26 cellular contexts compared by ENCODE assay signal in the genomic region with DNA sequence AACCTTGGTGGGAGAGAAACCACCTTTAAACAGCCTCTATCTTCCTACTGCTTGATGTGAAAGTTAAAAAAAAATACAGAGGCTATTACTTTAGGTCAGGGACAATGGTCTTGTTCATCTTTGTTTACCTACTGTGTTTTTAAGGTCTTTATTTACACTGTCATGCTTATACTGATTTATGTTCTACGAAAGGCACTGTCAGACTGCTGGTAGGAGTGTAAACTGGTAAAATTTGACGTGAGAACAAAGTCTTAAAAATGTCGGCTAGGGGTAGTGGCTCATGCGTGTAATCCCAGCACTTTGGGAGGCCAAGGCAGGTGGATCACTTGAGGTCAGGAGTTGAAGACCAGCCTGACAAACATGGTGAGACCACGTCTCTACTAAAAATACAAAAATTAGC.
"Had no signal": no experiment of that assay in that cellular context is flagged by ENCODE, and none has a peak within 500 bp of the region (broad histone marks: within the 10 kb centered on the region; RNA-seq: fewer than 3 reads in every experiment).

No MANE protein-coding gene starts in this region.

- H3K27ac ChIP-seq: ascending aorta, coronary artery, dorsolateral prefrontal cortex, foreskin keratinocyte, gastrocnemius medialis, heart left ventricle had no signal

- H3K27me3 ChIP-seq: ascending aorta, dorsolateral prefrontal cortex, foreskin keratinocyte, gastrocnemius medialis, heart left ventricle had no signal

- DNase-seq: activated CD4-positive, alpha-beta memory T cell treated with anti-CD3 and anti-CD28 coated beads, Interleukin-2, amount 10 ng/mL, durations not matched to agents 7 days and 5 days; activated CD4-positive, alpha-beta T cell treated with anti-CD3 and anti-CD28 coated beads for 1 hour; activated CD4-positive, alpha-beta T cell treated with anti-CD3 and anti-CD28 coated beads for 4 hours; activated CD4-positive, alpha-beta T cell treated with anti-CD3 and anti-CD28 coated beads, Interleukin-2, amount 10 ng/mL, durations not matched to agents 7 days and 5 days; activated CD4-positive, alpha-beta T cell treated with anti-CD3 and anti-CD28 coated beads, Interleukin-2, amount 50 U/mL, for 4 hours; activated CD8-positive, alpha-beta memory T cell treated with anti-CD3 and anti-CD28 coated beads, Interleukin-2, amount 50 U/mL, for 48 hours; activated gamma-delta T cell; activated naive CD4-positive, alpha-beta T cell; activated naive CD4-positive, alpha-beta T cell treated with anti-CD3 and anti-CD28 coated beads, Interleukin-2, amount 10 ng/mL, durations not matched to agents 7 days and 5 days; activated naive CD8-positive, alpha-beta T cell treated with anti-CD3 and anti-CD28 coated beads, Interleukin-2, amount 10 ng/mL, durations not matched to agents 7 days and 5 days; activated T-cell treated with anti-CD3 and anti-CD28 coated beads for 4 hours; activated T-cell treated with anti-CD3 and anti-CD28 coated beads, Interleukin-2, amount 50 U/mL, for 24 hours; activated T-cell treated with anti-CD3 and anti-CD28 coated beads, Interleukin-2, amount 50 U/mL, for 72 hours; dorsolateral prefrontal cortex; effector memory CD4-positive, alpha-beta T cell; endodermal cell; foreskin keratinocyte; gastrocnemius medialis; glutamatergic neuron; heart left ventricle; hypothalamus had no signal

- ATAC-seq: activated naive CD4-positive, alpha-beta T cell treated with anti-CD3 and anti-CD28 coated beads, Interleukin-2, amount 50 U/mL, for 72 hours; activated T-cell treated with anti-CD3 and anti-CD28 coated beads, Interleukin-2, amount 50 U/mL, for 72 hours; esophagus mucosa; foreskin keratinocyte; gastrocnemius medialis; heart left ventricle; WTC11 had no signal

- H3K4me1 ChIP-seq: ascending aorta, gastrocnemius medialis, heart left ventricle had no signal

- H3K9me3 ChIP-seq: gastrocnemius medialis had no signal

- H3K4me3 ChIP-seq: ascending aorta, coronary artery, dorsolateral prefrontal cortex, gastrocnemius medialis, heart left ventricle had no signal
